ENCODE assay signal across 7 cellular contexts in the genomic region with DNA sequence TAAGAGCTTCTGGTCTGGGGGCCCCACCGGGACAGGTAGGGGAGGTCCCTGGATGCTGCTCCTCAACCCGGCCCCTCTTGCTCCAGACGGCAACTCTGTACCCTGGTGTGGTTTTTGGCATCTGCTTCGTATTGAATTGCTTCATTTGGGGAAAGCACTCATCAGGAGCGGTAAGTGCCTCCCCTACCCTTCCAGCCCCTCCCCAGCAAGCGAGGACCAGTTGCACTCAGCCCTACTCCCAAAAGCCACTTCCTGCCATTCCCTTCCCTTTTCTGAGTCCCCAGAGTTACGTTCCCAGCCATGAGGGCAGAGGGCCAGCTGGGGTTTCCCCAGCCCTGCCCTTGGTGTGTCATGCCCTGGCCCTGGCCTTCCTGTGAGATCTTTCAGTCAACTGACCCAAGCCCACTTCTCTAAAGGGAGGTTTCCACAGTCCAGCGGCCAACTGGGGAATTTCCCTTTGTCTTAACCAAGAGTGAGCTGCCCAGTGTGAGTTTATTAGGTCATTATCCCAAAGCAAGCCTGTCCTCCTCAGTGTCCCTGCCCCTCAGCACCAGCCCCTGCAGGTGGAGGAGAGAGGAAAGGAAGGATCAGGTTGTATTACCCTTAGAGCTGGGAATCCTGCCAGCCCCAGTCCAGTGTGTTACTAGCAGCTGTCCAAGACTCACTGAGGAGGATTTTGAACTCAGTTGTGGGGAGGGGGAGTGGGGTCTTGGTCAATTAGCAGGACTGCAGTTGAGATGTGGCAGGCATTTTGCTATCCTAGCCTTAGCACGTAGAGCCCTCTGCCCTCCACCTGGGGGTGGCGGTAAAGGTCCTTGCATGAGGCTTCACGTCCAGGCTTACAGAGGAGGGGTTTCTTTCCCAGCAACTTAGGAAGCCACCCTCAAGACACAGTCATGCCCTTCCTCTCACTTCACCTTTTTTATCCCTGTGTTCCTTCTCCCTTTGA. TPM values are rescaled to one million over a fixed set of nuclear protein-coding genes. Genes with fewer than 3 reads are reported as not detected.
DNase-seq lines count a peak whose midpoint lies in the region; FAIRE-seq and TF ChIP-seq lines count a peak whose summit lies in the region.

No MANE protein-coding gene starts in this region.

- peaks cover 8 to 15% of the 10 kb centered on the region in 2 donors for H3K4me1 ChIP-seq in kidney (ENCODE audit: control insufficient read depth in 1 of 2, insufficient read depth in 1 of 2, low read depth in 1 of 2, low read length in 2 of 2)

- H3K9ac ChIP-seq in kidney (ENCODE audit: low read length in 2 of 2), result no peak overlapping the region

- no peak overlapping the region for H3K4me3 ChIP-seq in Jurkat, Clone E6-1 (ENCODE audit: low read length)
- H3K4me3 ChIP-seq in cardiac fibroblast (replicated peaks in 1 of 2; ENCODE audit: low read depth in 2 of 2, low read length in 2 of 2) (no peak overlapping the region), kidney (ENCODE audit: low read length in 2 of 2) (no peak overlapping the region)

- intact Hi-C loops in kidney (cut with DNase I), result no loop called here

- H3K36me3 ChIP-seq in kidney (ENCODE audit: control insufficient read depth in 1 of 2, insufficient read depth in 2 of 2, low read length in 2 of 2), result peaks cover 16 to 43% of the 10 kb centered on the region in 2 donors

- no peaks in the 10 kb centered on the region for H3K9me3 ChIP-seq in kidney (ENCODE audit: control insufficient read depth in 1 of 2, low read length in 2 of 2)

- no peak for FAIRE-seq in kidney (lab: Jason Lieb, UNC)

- peak overlapping the region; percentile 36 to 63 for H3K27ac ChIP-seq in kidney (ENCODE audit: low read depth in 2 of 2, low read length in 2 of 2)

- DNase-seq in GM10248 (ENCODE audit: extremely low spot score) (peak; percentile 58), SK-N-DZ (ENCODE audit: low spot score) (peak; percentile 94), cardiac fibroblast (ENCODE audit: low read depth in 2 of 2) (peak; percentile 93 to 97), kidney (peak; percentile 95), GM19240 (ENCODE audit: insufficient read length, low spot score) (no peak)
- peak; percentile 8 for DNase-seq in Jurkat, Clone E6-1 (ENCODE audit: low read depth, low spot score)
- DNase-seq in stimulated activated CD4-positive, alpha-beta T cell treated with anti-CD3 and anti-CD28 coated beads, Interleukin-1b, Interleukin-23, amount 100 ng/mL, for 4 hours (ENCODE audit: low read depth in 2 of 2), result peak; percentile 5 to 23

- TF ChIP-seq CTCF in GM10248 (IDR thresholded peaks at IDR 0.05; ENCODE audit: control extremely low read depth, extremely low read depth, low read depth, missing control alignments) (peak; percentile 35), cardiac fibroblast (IDR thresholded peaks at IDR 0.05; ENCODE audit: low read depth, low read length) (no peak), kidney (IDR thresholded peaks at IDR 0.05; ENCODE audit: borderline replicate concordance, extremely low read depth, insufficient read depth) (peak; percentile 56)

- CTCF ChIA-PET in GM10248 (lab: Yijun Ruan, JAX), result interaction anchor here (0.7 to 1.4 kb wide), 3 partner anchors 26 to 345 kb away, joined by 3 read pairs; no protein-coding TSS in a partner anchor

- POLR2A ChIA-PET in GM10248 (lab: Yijun Ruan, JAX), result interaction anchor here (1.0 kb wide), 1 partner anchor 15 kb away, joined by 3 read pairs; no protein-coding TSS in a partner anchor

RNA-seq across cellular contexts. Expression of a gene that starts 45.8 kb away (rescaled TPM):
- 24.2 TPM for polyA plus RNA-seq in Jurkat, Clone E6-1 (2012; ENCODE audit: insufficient read depth, insufficient read length)
- 36.9 and 39.0 TPM in 2 replicates for polyA plus RNA-seq in SK-N-DZ (2014; cell fraction: cytosol; rRNA removed)
- 28.0 and 34.4 TPM in 2 replicates for polyA plus RNA-seq in SK-N-DZ (2014; cell fraction: nucleus; rRNA removed)
- total RNA-seq in kidney, result 52.0 TPM
- polyA plus RNA-seq in kidney (ENCODE audit: insufficient read depth, low read depth, low replicate concordance), result 26.3 TPM

RNA-seq across cellular contexts. Expression of a gene that starts 52.3 kb away (rescaled TPM):
- 12.4 TPM for polyA plus RNA-seq in Jurkat, Clone E6-1 (2012; ENCODE audit: insufficient read depth, insufficient read length)
- polyA plus RNA-seq in SK-N-DZ (2014; cell fraction: cytosol; rRNA removed), result 10.9 and 12.5 TPM in 2 replicates
- polyA plus RNA-seq in SK-N-DZ (2014; cell fraction: nucleus; rRNA removed), result 4.4 and 12.4 TPM in 2 replicates
- total RNA-seq in kidney, result 9.2 TPM
- 3.8 TPM for polyA plus RNA-seq in kidney (ENCODE audit: insufficient read depth, low read depth, low replicate concordance)

RNA-seq across cellular contexts. Expression of a gene that starts 52.4 kb away (rescaled TPM):
- polyA plus RNA-seq in Jurkat, Clone E6-1 (2012; ENCODE audit: insufficient read depth, insufficient read length), result 22.8 TPM
- polyA plus RNA-seq in SK-N-DZ (2014; cell fraction: cytosol; rRNA removed), result 30.0 and 38.8 TPM in 2 replicates
- polyA plus RNA-seq in SK-N-DZ (2014; cell fraction: nucleus; rRNA removed), result 14.4 and 15.3 TPM in 2 replicates
- total RNA-seq in kidney, result 36.7 TPM
- polyA plus RNA-seq in kidney (ENCODE audit: insufficient read depth, low read depth, low replicate concordance), result 16.7 TPM
